Comparison of ENCODE assay signal across 19 cellular contexts in the genomic region with DNA sequence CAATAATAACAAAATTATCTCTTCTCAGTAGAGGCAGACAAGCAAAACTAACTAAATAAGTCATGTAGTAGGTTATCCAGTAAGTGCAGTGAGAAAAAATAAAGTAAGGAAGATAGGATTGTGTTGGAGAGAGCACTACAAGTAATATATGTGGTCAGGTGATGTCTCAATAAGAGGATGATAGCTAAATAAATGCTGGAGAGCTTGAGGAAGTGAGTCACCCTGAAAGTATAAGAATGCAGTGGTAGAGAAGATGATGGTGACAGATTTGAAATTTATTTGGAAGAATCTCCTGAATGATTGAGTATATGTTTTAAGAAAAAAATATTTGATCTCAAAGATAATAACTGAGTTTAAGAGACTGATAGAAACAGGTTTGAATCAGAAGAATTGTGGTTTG.
"Had no signal": no experiment of that assay in that cellular context is flagged by ENCODE, and none has a peak within 500 bp of the region (broad histone marks: within the 10 kb centered on the region; RNA-seq: fewer than 3 reads in every experiment).

No MANE protein-coding gene starts in this region.

- H3K27ac ChIP-seq: left ventricle myocardium inferior, pancreas, thyroid gland, upper lobe of right lung had no signal

- H3K36me3 ChIP-seq: left ventricle myocardium inferior, pancreas, thyroid gland, upper lobe of right lung had no signal

- H3K4me3 ChIP-seq: left ventricle myocardium inferior, pancreas, thyroid gland, upper lobe of right lung had no signal

- ATAC-seq: activated naive CD4-positive, alpha-beta T cell treated with anti-CD3 and anti-CD28 coated beads, Interleukin-2, amount 50 U/mL, for 72 hours; activated T-helper 17 cell treated with anti-CD3 and anti-CD28 coated beads, Interleukin-2, amount 50 U/mL, for 72 hours; natural killer cell treated with Interleukin-12 subunit alpha and Interleukin-12 subunit beta and Interleukin-15 and Interleukin-18, amount 100 ng/mL, for 72 hours; pancreas; right cardiac atrium; stimulated activated naive CD8-positive, alpha-beta T cell treated with anti-CD3 and anti-CD28 coated beads, Interleukin-15, Interleukin-2, amounts not matched to agents 100 U/mL and 50 U/mL, for 24 hours; upper lobe of right lung; WTC11 had no signal

- H3K4me1 ChIP-seq: left ventricle myocardium inferior, pancreas, thyroid gland, upper lobe of right lung had no signal

- H3K9me3 ChIP-seq: pancreas, thyroid gland, upper lobe of right lung had no signal

- H3K27me3 ChIP-seq: pancreas, thyroid gland, upper lobe of right lung had no signal

- DNase-seq: activated CD8-positive, alpha-beta memory T cell treated with anti-CD3 and anti-CD28 coated beads, Interleukin-2, amount 50 U/mL, for 4 hours; activated T-cell treated with anti-CD3 and anti-CD28 coated beads, Interleukin-2, amount 50 U/mL, for 24 hours; aorta; caudate nucleus; effector CD4-positive, alpha-beta T cell; hippocampal formation; left ventricle myocardium inferior; pancreas; right cardiac atrium; stimulated activated CD4-positive, alpha-beta T cell treated with anti-CD3 and anti-CD28 coated beads, Interleukin-12 subunit alpha, Interleukin-12 subunit beta, amount 100 ng/mL, for 4 hours; stimulated activated CD4-positive, alpha-beta T cell treated with anti-CD3 and anti-CD28 coated beads, Interleukin-4, amount 100 ng/mL, for 4 hours; stimulated activated naive CD8-positive, alpha-beta T cell treated with anti-CD3 and anti-CD28 coated beads, Interleukin-15, Interleukin-2, amounts not matched to agents 100 U/mL and 50 U/mL, for 24 hours; T-helper 9 cell; thyroid gland; upper lobe of right lung had no signal
